Comparison of ENCODE assay signal across 16 cellular contexts in genomic region chr10:131555406-131555805, GRCh38.
DNase-seq lines count a peak whose midpoint lies in the region; ATAC-seq and TF ChIP-seq lines count a peak whose summit lies in the region.
"Had no signal": no experiment of that assay in that cellular context is flagged by ENCODE, and none has a peak within 500 bp of the region (broad histone marks: within the 10 kb centered on the region; RNA-seq: fewer than 3 reads in every experiment).

No MANE protein-coding gene starts in this region.

- H3K27ac Mint-ChIP-seq in activated CD8-positive, alpha-beta memory T cell treated with anti-CD3 and anti-CD28 coated beads, Interleukin-2, amount 10 ng/mL, durations not matched to agents 7 days and 5 days, result no peak overlapping the region
- no peak overlapping the region for H3K27ac Mint-ChIP-seq in stimulated activated effector memory CD8-positive, alpha-beta T cell treated with anti-CD3 and anti-CD28 coated beads, Interleukin-12 subunit alpha, Interleukin-12 subunit beta, amount 100 ng/mL, for 72 hours
- H3K27ac Mint-ChIP-seq: CD4-positive, alpha-beta T cell had no signal

- H3K36me3 ChIP-seq in osteoblast (ENCODE audit: insufficient read depth, low read length), result no peaks in the 10 kb centered on the region
- H3K36me3 ChIP-seq in mucosa of descending colon (ENCODE audit: low read depth), result no peaks in the 10 kb centered on the region

- TF ChIP-seq CTCF in osteoblast (IDR thresholded peaks at IDR 0.05; ENCODE audit: extremely low read depth, low read depth, low read length), result no peak
- no peak for TF ChIP-seq CTCF in mucosa of descending colon (IDR thresholded peaks at IDR 0.05)
- no peak for TF ChIP-seq CTCF in GM20000 (IDR thresholded peaks at IDR 0.05; ENCODE audit: extremely low read depth, missing control alignments)

- H3K4me2 ChIP-seq in osteoblast (ENCODE audit: insufficient read depth, low read length), result no peak overlapping the region
- H3K4me2 ChIP-seq: A549 had no signal

- H3K4me1 ChIP-seq in osteoblast (ENCODE audit: insufficient read depth, low read length), result no peaks in the 10 kb centered on the region
- no peaks in the 10 kb centered on the region for H3K4me1 ChIP-seq in mucosa of descending colon (ENCODE audit: low read depth)
- H3K4me1 ChIP-seq: A549, Caco-2 had no signal

- H4K20me1 ChIP-seq in osteoblast (ENCODE audit: insufficient read depth, low read length), result no peaks in the 10 kb centered on the region

- H3K27me3 Mint-ChIP-seq in activated CD8-positive, alpha-beta memory T cell treated with anti-CD3 and anti-CD28 coated beads, Interleukin-2, amount 10 ng/mL, durations not matched to agents 7 days and 5 days, result no peaks in the 10 kb centered on the region

- no peak for ATAC-seq in activated CD8-positive, alpha-beta memory T cell treated with anti-CD3 and anti-CD28 coated beads, Interleukin-2, amount 10 ng/mL, durations not matched to agents 7 days and 5 days
- peak; percentile 4 for ATAC-seq in stimulated activated effector memory CD8-positive, alpha-beta T cell treated with anti-CD3 and anti-CD28 coated beads, Interleukin-12 subunit alpha, Interleukin-12 subunit beta, amount 100 ng/mL, for 72 hours
- ATAC-seq in mucosa of descending colon, result no peak
- ATAC-seq: A549 had no signal

- no peaks in the 10 kb centered on the region for H3K9me3 ChIP-seq in osteoblast (ENCODE audit: low read depth, low read length)
- no peaks in the 10 kb centered on the region for H3K9me3 ChIP-seq in mucosa of descending colon
- H3K9me3 ChIP-seq: A549, Caco-2 had no signal

- H3K9me3 Mint-ChIP-seq in activated CD8-positive, alpha-beta memory T cell treated with anti-CD3 and anti-CD28 coated beads, Interleukin-2, amount 10 ng/mL, durations not matched to agents 7 days and 5 days (ENCODE audit: low read depth), result no peaks in the 10 kb centered on the region
- no peaks in the 10 kb centered on the region for H3K9me3 Mint-ChIP-seq in stimulated activated effector memory CD8-positive, alpha-beta T cell treated with anti-CD3 and anti-CD28 coated beads, Interleukin-12 subunit alpha, Interleukin-12 subunit beta, amount 100 ng/mL, for 72 hours
- H3K9me3 Mint-ChIP-seq: CD4-positive, alpha-beta T cell; H9 had no signal

- no peaks in the 10 kb centered on the region for H3K4me1 Mint-ChIP-seq in activated CD8-positive, alpha-beta memory T cell treated with anti-CD3 and anti-CD28 coated beads, Interleukin-2, amount 10 ng/mL, durations not matched to agents 7 days and 5 days
- H3K4me1 Mint-ChIP-seq in stimulated activated effector memory CD8-positive, alpha-beta T cell treated with anti-CD3 and anti-CD28 coated beads, Interleukin-12 subunit alpha, Interleukin-12 subunit beta, amount 100 ng/mL, for 72 hours, result no peaks in the 10 kb centered on the region

- H3K79me2 ChIP-seq in osteoblast (ENCODE audit: insufficient read depth, low read length), result no peaks in the 10 kb centered on the region

- H3K27ac ChIP-seq in osteoblast (ENCODE audit: low read depth, low read length), result no peak overlapping the region
- H3K27ac ChIP-seq: 22Rv1, A549, C4-2B had no signal

- H3K4me3 Mint-ChIP-seq in activated CD8-positive, alpha-beta memory T cell treated with anti-CD3 and anti-CD28 coated beads, Interleukin-2, amount 10 ng/mL, durations not matched to agents 7 days and 5 days, result no peak overlapping the region
- no peak overlapping the region for H3K4me3 Mint-ChIP-seq in stimulated activated effector memory CD8-positive, alpha-beta T cell treated with anti-CD3 and anti-CD28 coated beads, Interleukin-12 subunit alpha, Interleukin-12 subunit beta, amount 100 ng/mL, for 72 hours
- H3K4me3 Mint-ChIP-seq: CD4-positive, alpha-beta T cell; H9 had no signal

- DNase-seq in activated CD8-positive, alpha-beta memory T cell treated with anti-CD3 and anti-CD28 coated beads, Interleukin-2, amount 10 ng/mL, durations not matched to agents 7 days and 5 days, result peak; percentile 8
- no peak for DNase-seq in activated CD8-positive, alpha-beta memory T cell treated with anti-CD3 and anti-CD28 coated beads, Interleukin-2, amount 50 U/mL, for 48 hours
- DNase-seq in osteoblast (ENCODE audit: insufficient read length, low spot score, missing footprints) (peak; percentile 25), NCI-H128 (lab: John Stamatoyannopoulos, UW; ENCODE audit: unreplicated experiment) (no peak), retina (no peak), mucosa of descending colon (no peak), GM20000 (ENCODE audit: low spot score) (no peak)
- no peak for DNase-seq in stimulated activated effector memory CD8-positive, alpha-beta T cell treated with anti-CD3 and anti-CD28 coated beads, Interleukin-12 subunit alpha, Interleukin-12 subunit beta, amount 100 ng/mL, for 72 hours (ENCODE audit: low spot score in 2 of 2)
- DNase-seq: AML-193; Caco-2; CD4-positive, alpha-beta T cell; GOT3; H9 had no signal

- CTCF ChIA-PET in activated CD8-positive, alpha-beta memory T cell treated with anti-CD3 and anti-CD28 coated beads, Interleukin-2, amount 10 ng/mL, durations not matched to agents 7 days and 5 days (lab: Charles Lee), result no interaction called here

- no peak overlapping the region for H2AFZ ChIP-seq in osteoblast (ENCODE audit: low read length)

- intact Hi-C loops in mucosa of descending colon (cut with DNase I, micrococcal nuclease), result no loop called here

- H3K4me3 ChIP-seq in osteoblast (ENCODE audit: insufficient read depth, low read length), result no peak overlapping the region
- no peak overlapping the region for H3K4me3 ChIP-seq in mucosa of descending colon
- H3K4me3 ChIP-seq: A549 had no signal

- H3K27me3 ChIP-seq in osteoblast (ENCODE audit: insufficient read depth, low read length), result no peaks in the 10 kb centered on the region

- no peaks in the 10 kb centered on the region for H3K36me3 Mint-ChIP-seq in activated CD8-positive, alpha-beta memory T cell treated with anti-CD3 and anti-CD28 coated beads, Interleukin-2, amount 10 ng/mL, durations not matched to agents 7 days and 5 days
- H3K36me3 Mint-ChIP-seq in stimulated activated effector memory CD8-positive, alpha-beta T cell treated with anti-CD3 and anti-CD28 coated beads, Interleukin-12 subunit alpha, Interleukin-12 subunit beta, amount 100 ng/mL, for 72 hours, result no peaks in the 10 kb centered on the region

Comparison
In these comparisons a context has a peak if more than half of its experiments do, and no peak if none do; other contexts are left out.
1. DNase-seq: peak in activated CD8-positive, alpha-beta memory T cell treated with anti-CD3 and anti-CD28 coated beads, Interleukin-2, amount 10 ng/mL, durations not matched to agents 7 days and 5 days (single experiment) and osteoblast (single experiment); none in activated CD8-positive, alpha-beta memory T cell treated with anti-CD3 and anti-CD28 coated beads, Interleukin-2, amount 50 U/mL, for 48 hours (single experiment), stimulated activated effector memory CD8-positive, alpha-beta T cell treated with anti-CD3 and anti-CD28 coated beads, Interleukin-12 subunit alpha, Interleukin-12 subunit beta, amount 100 ng/mL, for 72 hours (0 of 2), NCI-H128 (single experiment), retina (single experiment), mucosa of descending colon (0 of 3) and GM20000 (single experiment).